Comparison of ENCODE assay signal across 1 cellular context in the genomic region with DNA sequence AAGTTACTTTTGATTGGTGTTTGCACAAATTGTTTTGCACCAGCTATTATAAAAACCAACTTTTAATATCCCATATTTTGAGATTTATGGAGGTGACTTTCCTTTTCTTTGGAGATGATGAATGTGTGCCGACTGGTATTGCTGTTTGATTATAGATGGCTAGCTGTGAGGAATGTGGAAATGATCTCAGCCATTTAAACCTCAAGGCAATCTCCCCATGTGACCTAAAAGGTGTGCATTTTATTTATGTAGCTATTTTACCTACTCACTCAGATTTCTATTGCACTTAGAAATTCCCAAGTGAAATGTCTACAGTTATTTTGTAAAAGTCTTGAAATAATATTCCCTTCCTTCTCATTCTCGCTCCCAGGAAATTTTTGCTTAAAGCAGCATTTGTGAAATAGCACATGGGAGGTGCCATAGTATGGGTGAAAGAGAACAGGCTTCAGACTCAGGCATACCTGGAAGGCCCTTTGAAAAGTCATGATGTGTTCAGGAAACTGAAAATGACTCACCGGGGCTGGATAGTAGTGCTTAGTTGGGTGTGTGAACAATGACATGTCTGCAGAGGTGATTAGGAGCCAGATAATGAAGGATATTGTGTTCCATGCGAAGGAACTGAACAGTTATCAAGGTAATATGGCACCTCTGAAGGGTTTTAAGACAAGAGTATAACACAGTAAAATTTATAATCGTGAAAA.
TF ChIP-seq lines count a peak whose summit lies in the region.

No MANE protein-coding gene starts in this region.

TF ChIP-seq in H1, 55 proteins besides CTCF, POLR2A, EP300 and RAD21 (continued from another document):
- TF ChIP-seq TBP (IDR thresholded peaks at IDR 0.05; ENCODE audit: low read depth, low read length) (no peak), JUND (IDR thresholded peaks at IDR 0.05; ENCODE audit: low read length) (no peak), CHD2 (IDR thresholded peaks at IDR 0.05; ENCODE audit: low read length) (no peak), ASH2L (IDR thresholded peaks at IDR 0.05; ENCODE audit: low read length) (no peak), HDAC6 (IDR thresholded peaks at IDR 0.05; ENCODE audit: low read depth, low read length) (no peak), CREB1 (IDR thresholded peaks at IDR 0.05) (no peak), CBX5 (IDR thresholded peaks at IDR 0.05; ENCODE audit: low read depth, low read length) (no peak), FOSL1 (IDR thresholded peaks at IDR 0.05; ENCODE audit: insufficient read depth, low read depth, low read length) (no peak)
